In the genomic region with DNA sequence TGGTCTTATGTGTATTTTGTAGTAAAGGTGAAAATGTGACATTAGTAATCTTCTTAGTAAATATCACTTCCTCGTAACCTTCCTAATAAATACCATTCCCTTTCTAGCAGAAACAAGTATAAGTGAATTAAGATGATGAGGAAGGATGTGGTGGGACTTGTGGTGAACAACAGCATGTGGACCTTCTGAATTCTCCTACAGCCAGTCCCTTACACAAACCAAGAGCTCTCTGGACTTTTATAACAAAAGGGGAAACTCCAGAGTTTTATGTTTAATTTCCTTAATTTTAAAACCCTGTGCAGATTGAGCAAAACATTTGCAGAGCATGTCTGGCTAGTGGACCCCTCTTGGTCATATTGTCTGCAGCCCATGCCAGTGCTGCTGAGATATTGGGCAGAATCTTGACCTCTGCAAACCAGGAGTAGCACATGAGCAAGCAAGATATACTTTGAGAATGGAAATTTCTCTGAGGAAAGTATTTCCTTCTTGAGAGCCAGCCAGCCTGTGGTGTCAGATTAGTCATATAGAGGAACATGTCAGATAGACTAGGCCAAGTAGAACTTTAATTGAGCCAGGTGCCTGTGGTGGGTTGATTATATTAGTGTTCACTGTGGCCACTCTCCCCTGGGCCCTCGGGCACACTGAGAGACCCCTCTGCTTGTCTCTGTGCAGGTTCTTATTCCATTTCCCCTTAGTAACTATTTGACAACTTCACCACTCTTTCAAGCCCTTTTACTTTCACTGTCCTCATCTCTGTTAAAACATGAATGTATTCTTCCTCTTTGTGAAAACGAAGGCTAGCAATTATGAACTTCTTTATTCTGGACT, we compare ENCODE assay signal across 10 cellular contexts.
DNase-seq lines count a peak whose midpoint lies in the region; ATAC-seq, FAIRE-seq and TF ChIP-seq lines count a peak whose summit lies in the region.
"Had no signal": no experiment of that assay in that cellular context is flagged by ENCODE, and none has a peak within 500 bp of the region (broad histone marks: within the 10 kb centered on the region; RNA-seq: fewer than 3 reads in every experiment).

No MANE protein-coding gene starts in this region.

- H3K4me2 ChIP-seq in PC-3 (ENCODE audit: low read length), result no peak overlapping the region
- no peak overlapping the region for H3K4me2 ChIP-seq in HepG2 (ENCODE audit: low read depth, low read length)

- no peaks in the 10 kb centered on the region for H4K20me1 ChIP-seq in PC-3 (ENCODE audit: low read length)
- H4K20me1 ChIP-seq in HepG2 (ENCODE audit: insufficient read depth, low read length), result no peaks in the 10 kb centered on the region

- peak; percentile 91 for ATAC-seq in HG02973 (IDR thresholded peaks at IDR 0.05; ENCODE audit: unreplicated experiment)
- peak; percentile 58 for ATAC-seq in PC-3
- ATAC-seq in GM21576 (IDR thresholded peaks at IDR 0.05; ENCODE audit: unreplicated experiment), result no peak
- ATAC-seq in HepG2, result no peak

- no peaks in the 10 kb centered on the region for H3K36me3 ChIP-seq in PC-3 (ENCODE audit: low read depth, low read length)
- H3K36me3 ChIP-seq in HepG2 (replicated peaks in 1 of 2; ENCODE audit: control insufficient read depth in 1 of 2, insufficient read depth in 2 of 2, low read length in 2 of 2), result no peaks in the 10 kb centered on the region

- DNase-seq in ELR (ENCODE audit: low read depth) (peak; percentile 17), PC-3 (no peak), kidney glomerular epithelial cell (lab: John Stamatoyannopoulos, UW) (peak; percentile 22), NCI-H1105 treated with DMSO at 0.1 percent for 48 hours (lab: John Stamatoyannopoulos, UW) (no peak), HepG2 (ENCODE audit: low spot score) (no peak)
- DNase-seq in activated effector memory CD4-positive, alpha-beta T cell treated with anti-CD3 and anti-CD28 coated beads, Interleukin-2, amount 50 U/mL, for 16 hours, result no peak
- DNase-seq: SHP77 treated with DMSO at 0.1 percent for 48 hours had no signal

- FAIRE-seq in HepG2 (lab: Jason Lieb, UNC), result no peak
- FAIRE-seq: D721Med had no signal

- POLR2A ChIA-PET in PC-3 (lab: Charles Lee; ENCODE audit: unreplicated experiment), result no interaction called here
- POLR2A ChIA-PET in HepG2 (lab: Yijun Ruan, JAX), result no interaction called here

- H2AFZ ChIP-seq in PC-3 (ENCODE audit: low read length) (0 out of 2 replicates have a peak overlapping the region, but pooled peaks have one; percentile 18), HepG2 (ENCODE audit: low read length) (no peak overlapping the region)

- no peak for TF ChIP-seq POLR2A in HepG2 (IDR thresholded peaks at IDR 0.05; ENCODE audit: insufficient read depth in 1 of 2, low read depth in 2 of 2, low read length in 2 of 2)

- H3K9ac ChIP-seq in PC-3 (ENCODE audit: low read length) (no peak overlapping the region), HepG2 (ENCODE audit: insufficient read depth, low read depth, low read length) (no peak overlapping the region)

- TF ChIP-seq EP300 in HepG2 (IDR thresholded peaks at IDR 0.05; ENCODE audit: low read depth in 2 of 2, low read length in 2 of 2), result no peak
- TF ChIP-seq EP300 in HepG2 (CRISPR knock-in tag; IDR thresholded peaks at IDR 0.05; ENCODE audit: borderline replicate concordance), result no peak

- BruUV-seq in PC-3 (replicated peaks; lab: Mats Ljungman, UMichigan) (no TSS peak), HepG2 (replicated peaks; lab: Mats Ljungman, UMichigan) (no TSS peak)

- H3K4me1 ChIP-seq in PC-3 (ENCODE audit: insufficient read depth, low read length), result peaks cover 8% of the 10 kb centered on the region; the same call in 1 of the 2 replicates
- H3K4me1 ChIP-seq in HepG2 (ENCODE audit: insufficient read depth, low read length), result no peaks in the 10 kb centered on the region

- H3K27me3 ChIP-seq in PC-3 (ENCODE audit: low read length) (no peaks in the 10 kb centered on the region), HepG2 (ENCODE audit: control insufficient read depth in 1 of 2, insufficient read depth in 2 of 2, low read length in 2 of 2) (no peaks in the 10 kb centered on the region)

- 9% methylated on average over 3 of the region's 3 CpGs for WGBS in HepG2 (ENCODE audit: low lambda C conversion rate)

- no peaks in the 10 kb centered on the region for H3K9me3 ChIP-seq in PC-3 (ENCODE audit: low read length)
- H3K9me3 ChIP-seq in HepG2 (ENCODE audit: low read length), result no peaks in the 10 kb centered on the region

- H3K9me2 ChIP-seq in PC-3 (replicated peaks; ENCODE audit: low read length), result no peaks in the 10 kb centered on the region

- CTCF ChIA-PET in PC-3 (lab: Charles Lee), result no interaction called here
- CTCF ChIA-PET in HepG2 (lab: Yijun Ruan, JAX; ENCODE audit: low intra/inter-chr PET ratio, low total read pairs), result no interaction called here

- H3K27ac ChIP-seq in PC-3 (ENCODE audit: low read length) (no peak overlapping the region), HepG2 (ENCODE audit: extremely low read length, insufficient read depth, low read length) (no peak overlapping the region)

- in situ Hi-C loops in HepG2 (cut with HindIII; ENCODE audit: extremely low pct_ligation_motif_present, low pct_unique_long_range_greater_than_20kb), result no loop called here

- no peaks in the 10 kb centered on the region for H3F3A ChIP-seq in PC-3 (ENCODE audit: low read length, unreplicated experiment)

- no peaks in the 10 kb centered on the region for H3K79me2 ChIP-seq in PC-3 (ENCODE audit: low read length)
- H3K79me2 ChIP-seq in HepG2 (ENCODE audit: insufficient read depth, low read length), result no peaks in the 10 kb centered on the region

- TF ChIP-seq RAD21 in HepG2 (CRISPR knock-in tag; IDR thresholded peaks at IDR 0.05), result no peak

- TF ChIP-seq CTCF in PC-3 (conservative IDR thresholded peaks at IDR 0.05; ENCODE audit: low read depth, low read length), result no peak
- no peak for TF ChIP-seq CTCF in HepG2 (CRISPR knock-in tag; IDR thresholded peaks at IDR 0.05)

- H3K4me3 ChIP-seq in PC-3 (ENCODE audit: low read length) (no peak overlapping the region), HepG2 (replicated peaks in 1 of 3; ENCODE audit: insufficient read depth in 1 of 3, low read depth in 2 of 3, low read length in 3 of 3) (no peak overlapping the region)

- intact Hi-C loops in PC-3 (cut with micrococcal nuclease) (no loop called here), HepG2 (cut with micrococcal nuclease; ENCODE audit: unreplicated experiment) (no loop called here)

TF ChIP-seq in HepG2, 621 proteins besides CTCF, POLR2A, EP300 and RAD21 (continues in another document):
- TF ChIP-seq JUN (CRISPR knock-in tag; IDR thresholded peaks at IDR 0.05) (no peak), TRIM24 (CRISPR knock-in tag; IDR thresholded peaks at IDR 0.05) (no peak), ZNF768 (CRISPR knock-in tag; IDR thresholded peaks at IDR 0.05) (no peak), HNRNPH1 (optimal IDR thresholded peaks at IDR 0.05; ENCODE audit: low read depth, low read length) (no peak), HOXA5 (CRISPR knock-in tag; IDR thresholded peaks at IDR 0.05) (no peak), KLF12 (CRISPR knock-in tag; IDR thresholded peaks at IDR 0.05; ENCODE audit: borderline replicate concordance) (no peak)
- TF ChIP-seq, protein P1, sequence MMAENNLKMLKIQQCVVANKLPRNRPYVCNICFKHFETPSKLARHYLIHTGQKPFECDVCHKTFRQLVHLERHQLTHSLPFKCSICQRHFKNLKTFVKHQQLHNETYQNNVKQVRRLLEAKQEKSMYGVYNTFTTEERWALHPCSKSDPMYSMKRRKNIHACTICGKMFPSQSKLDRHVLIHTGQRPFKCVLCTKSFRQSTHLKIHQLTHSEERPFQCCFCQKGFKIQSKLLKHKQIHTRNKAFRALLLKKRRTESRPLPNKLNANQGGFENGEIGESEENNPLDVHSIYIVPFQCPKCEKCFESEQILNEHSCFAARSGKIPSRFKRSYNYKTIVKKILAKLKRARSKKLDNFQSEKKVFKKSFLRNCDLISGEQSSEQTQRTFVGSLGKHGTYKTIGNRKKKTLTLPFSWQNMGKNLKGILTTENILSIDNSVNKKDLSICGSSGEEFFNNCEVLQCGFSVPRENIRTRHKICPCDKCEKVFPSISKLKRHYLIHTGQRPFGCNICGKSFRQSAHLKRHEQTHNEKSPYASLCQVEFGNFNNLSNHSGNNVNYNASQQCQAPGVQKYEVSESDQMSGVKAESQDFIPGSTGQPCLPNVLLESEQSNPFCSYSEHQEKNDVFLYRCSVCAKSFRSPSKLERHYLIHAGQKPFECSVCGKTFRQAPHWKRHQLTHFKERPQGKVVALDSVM (CRISPR knock-in tag; IDR thresholded peaks at IDR 0.05), result no peak
- TF ChIP-seq, protein P2, sequence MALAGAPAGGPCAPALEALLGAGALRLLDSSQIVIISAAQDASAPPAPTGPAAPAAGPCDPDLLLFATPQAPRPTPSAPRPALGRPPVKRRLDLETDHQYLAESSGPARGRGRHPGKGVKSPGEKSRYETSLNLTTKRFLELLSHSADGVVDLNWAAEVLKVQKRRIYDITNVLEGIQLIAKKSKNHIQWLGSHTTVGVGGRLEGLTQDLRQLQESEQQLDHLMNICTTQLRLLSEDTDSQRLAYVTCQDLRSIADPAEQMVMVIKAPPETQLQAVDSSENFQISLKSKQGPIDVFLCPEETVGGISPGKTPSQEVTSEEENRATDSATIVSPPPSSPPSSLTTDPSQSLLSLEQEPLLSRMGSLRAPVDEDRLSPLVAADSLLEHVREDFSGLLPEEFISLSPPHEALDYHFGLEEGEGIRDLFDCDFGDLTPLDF (CRISPR knock-in tag; IDR thresholded peaks at IDR 0.05), result no peak

Comparison
In these comparisons a context has a peak if more than half of its experiments do, and no peak if none do; other contexts are left out.
1. DNase-seq: peak in ELR (single experiment) and kidney glomerular epithelial cell (single experiment); none in PC-3 (single experiment), NCI-H1105 treated with DMSO at 0.1 percent for 48 hours (single experiment), activated effector memory CD4-positive, alpha-beta T cell treated with anti-CD3 and anti-CD28 coated beads, Interleukin-2, amount 50 U/mL, for 16 hours (single experiment) and HepG2 (single experiment).
2. ATAC-seq: peak in HG02973 (single experiment) and PC-3 (single experiment); none in GM21576 (single experiment) and HepG2 (single experiment).